ENCODE assay signal across 11 cellular contexts in genomic region chr13:47903836-47904235, GRCh38.
DNase-seq lines count a peak whose midpoint lies in the region; FAIRE-seq and TF ChIP-seq lines count a peak whose summit lies in the region.
"Had no signal": no experiment of that assay in that cellular context is flagged by ENCODE, and none has a peak within 500 bp of the region (broad histone marks: within the 10 kb centered on the region; RNA-seq: fewer than 3 reads in every experiment).

No MANE protein-coding gene starts in this region.

- no peaks in the 10 kb centered on the region for H4K20me1 ChIP-seq in OCI-LY7 (ENCODE audit: insufficient read depth, low read length)
- H4K20me1 ChIP-seq in smooth muscle cell (ENCODE audit: low read depth), result no peaks in the 10 kb centered on the region

- H3K27me3 ChIP-seq in smooth muscle cell (ENCODE audit: low read depth), result no peaks in the 10 kb centered on the region

- H3K27ac ChIP-seq in OCI-LY7 (ENCODE audit: low read depth, low read length, poor library complexity, severe bottlenecking), result no peak overlapping the region
- H3K27ac ChIP-seq in smooth muscle cell (ENCODE audit: low read depth), result no peak overlapping the region
- H3K27ac ChIP-seq: 22Rv1 had no signal

- POLR2A ChIA-PET in OCI-LY7 (lab: Charles Lee), result no interaction called here

- H3K4me2 ChIP-seq in OCI-LY7 (ENCODE audit: low read length), result peak overlapping the region; percentile 33; the same call in 1 of the 2 replicates
- H3K4me2 ChIP-seq in smooth muscle cell, result peak overlapping the region; percentile 74

- DNase-seq in SIG-M5 treated with dmso at 0.1 percent for 504 hours (lab: John Stamatoyannopoulos, UW; ENCODE audit: unreplicated experiment) (peak; percentile 25), SIG-M5 (lab: John Stamatoyannopoulos, UW) (no peak), OCI-LY7 (ENCODE audit: low spot score) (no peak), epithelial cell of proximal tubule (ENCODE audit: low read depth) (peak; percentile 27), smooth muscle cell (lab: John Stamatoyannopoulos, UW; ENCODE audit: unreplicated experiment) (no peak), DMS53 (lab: John Stamatoyannopoulos, UW) (no peak), GM19239 (ENCODE audit: insufficient read length, low spot score) (no peak), COLO668 (lab: John Stamatoyannopoulos, UW; ENCODE audit: unreplicated experiment) (no peak)
- DNase-seq: activated CD4-positive, alpha-beta T cell treated with anti-CD3 and anti-CD28 coated beads for 1 hour; NCI-H345 had no signal

- CTCF ChIA-PET in OCI-LY7 (lab: Charles Lee; ENCODE audit: unreplicated experiment), result no interaction called here

- peak overlapping the region; percentile 36; the same call in 1 of the 2 replicates for H2AFZ ChIP-seq in OCI-LY7 (ENCODE audit: low read length)
- no peak overlapping the region for H2AFZ ChIP-seq in smooth muscle cell (ENCODE audit: low read depth)

- H3K79me2 ChIP-seq in OCI-LY7 (ENCODE audit: insufficient read depth, low read depth, low read length), result no peaks in the 10 kb centered on the region
- H3K79me2 ChIP-seq in smooth muscle cell (ENCODE audit: low read depth), result no peaks in the 10 kb centered on the region

- 46% methylated on average over 6 of the region's 6 CpGs for WGBS in smooth muscle cell (ENCODE audit: low lambda C conversion rate)

- FAIRE-seq in GM19239 (lab: Jason Lieb, UNC), result no peak

- TF ChIP-seq CTCF in OCI-LY7 (conservative IDR thresholded peaks at IDR 0.05; ENCODE audit: low read length), result no peak
- no peak for TF ChIP-seq CTCF in epithelial cell of proximal tubule (conservative IDR thresholded peaks at IDR 0.05; ENCODE audit: low read depth, low read length)
- no peak for TF ChIP-seq CTCF in smooth muscle cell (IDR thresholded peaks at IDR 0.05; ENCODE audit: borderline replicate concordance, insufficient read depth, poor library complexity, severe bottlenecking)

- peaks cover 5% of the 10 kb centered on the region for H3F3A ChIP-seq in smooth muscle cell (ENCODE audit: low read depth)

- intact Hi-C loops in OCI-LY7 (cut with micrococcal nuclease; ENCODE audit: unreplicated experiment), result no loop called here

- BruUV-seq in OCI-LY7 (replicated peaks; lab: Mats Ljungman, UMichigan), result no TSS peak

- H3K9me3 ChIP-seq in OCI-LY7 (ENCODE audit: low read length) (no peaks in the 10 kb centered on the region), smooth muscle cell (replicated peaks; ENCODE audit: low read depth) (no peaks in the 10 kb centered on the region)

- H3K4me1 ChIP-seq in OCI-LY7 (ENCODE audit: insufficient read depth, low read length, poor library complexity, severe bottlenecking), result no peaks in the 10 kb centered on the region
- no peaks in the 10 kb centered on the region for H3K4me1 ChIP-seq in smooth muscle cell (ENCODE audit: low read depth)

- H3K9me2 ChIP-seq in OCI-LY7 (ENCODE audit: insufficient read depth, low read length), result no peaks in the 10 kb centered on the region

- H3K4me3 ChIP-seq in OCI-LY7 (ENCODE audit: low read depth, low read length, poor library complexity, severe bottlenecking) (no peak overlapping the region), epithelial cell of proximal tubule (ENCODE audit: low read depth, low read length) (peak overlapping the region; percentile 65), smooth muscle cell (peak overlapping the region; percentile 25)

- H3K9ac ChIP-seq in smooth muscle cell (ENCODE audit: low read depth), result no peak overlapping the region

- H3K36me3 ChIP-seq in OCI-LY7 (ENCODE audit: insufficient read depth, low read length) (no peaks in the 10 kb centered on the region), smooth muscle cell (ENCODE audit: low read depth) (no peaks in the 10 kb centered on the region)

Comparison
In these comparisons a context has a peak if more than half of its experiments do, and no peak if none do; other contexts are left out.
1. DNase-seq: peak in SIG-M5 treated with dmso at 0.1 percent for 504 hours (single experiment) and epithelial cell of proximal tubule (single experiment); none in SIG-M5 (single experiment), OCI-LY7 (single experiment), smooth muscle cell (single experiment), DMS53 (single experiment), GM19239 (single experiment) and COLO668 (single experiment).